Comparison of ENCODE assay signal across 12 cellular contexts in the genomic region with DNA sequence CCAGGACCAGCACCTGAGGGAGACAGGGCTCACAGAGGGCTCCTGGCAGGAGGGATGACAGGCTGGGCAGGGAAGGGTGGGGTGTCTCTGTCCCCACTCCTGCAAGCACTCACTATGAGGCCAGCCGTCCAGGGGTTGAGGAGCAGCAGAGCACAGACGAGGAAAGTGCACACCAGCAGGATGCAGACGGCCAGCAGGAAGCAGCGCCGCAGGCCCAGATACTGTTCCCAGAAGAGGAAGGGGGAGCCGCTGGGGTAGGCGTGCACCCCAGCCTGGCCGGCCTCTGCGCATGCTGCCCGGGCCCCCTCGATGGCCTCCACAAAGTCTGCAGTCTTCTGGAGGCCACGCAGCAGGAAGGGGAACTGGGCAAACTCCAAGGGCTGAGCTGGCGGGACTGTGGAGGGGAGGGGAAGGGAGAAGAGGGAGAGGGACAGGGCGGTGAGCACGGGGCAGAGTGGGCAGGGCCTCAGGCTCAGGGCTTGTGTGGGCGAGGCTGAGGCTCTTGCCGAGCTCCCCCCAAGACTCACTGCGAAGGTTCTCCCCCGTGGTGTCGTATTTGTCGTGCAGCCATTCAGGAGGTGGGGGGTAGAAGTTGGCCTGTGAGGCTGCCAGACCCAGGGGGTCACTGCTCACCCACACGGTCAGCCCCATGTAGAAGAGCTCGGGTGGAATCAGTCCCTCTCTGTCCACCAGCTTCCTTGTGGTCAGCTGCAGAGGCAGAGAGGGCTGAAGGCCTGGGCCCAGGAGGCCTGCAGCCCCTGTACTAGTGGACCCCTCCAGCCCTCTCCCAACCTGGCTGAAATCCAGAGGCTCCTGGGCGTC. TPM values are rescaled to one million over a fixed set of nuclear protein-coding genes. Genes with fewer than 3 reads are reported as not detected.
DNase-seq lines count a peak whose midpoint lies in the region; ATAC-seq and TF ChIP-seq lines count a peak whose summit lies in the region.
"Had no signal": no experiment of that assay in that cellular context is flagged by ENCODE, and none has a peak within 500 bp of the region (broad histone marks: within the 10 kb centered on the region; RNA-seq: fewer than 3 reads in every experiment).

No MANE protein-coding gene starts in this region.

- no peak overlapping the region for H3K4me3 Mint-ChIP-seq in Calu3 (ENCODE audit: low read depth, unreplicated experiment)
- H3K4me3 Mint-ChIP-seq in neural progenitor cell = no peak overlapping the region
- H3K4me3 Mint-ChIP-seq: naive thymus-derived CD8-positive, alpha-beta T cell had no signal

- TF ChIP-seq CTCF in HCT116 (IDR thresholded peaks at IDR 0.05 in 2 of 3, conservative IDR thresholded peaks at IDR 0.05 in 1 of 3; ENCODE audit: borderline replicate concordance in 1 of 3, insufficient read depth in 1 of 3, low read depth in 2 of 3, low read length in 2 of 3) = no peak
- no peak for TF ChIP-seq CTCF in gastrocnemius medialis (IDR thresholded peaks at IDR 0.05 in 4 of 5, conservative IDR thresholded peaks at IDR 0.05 in 1 of 5)
- no peak for TF ChIP-seq CTCF in Calu3 (IDR thresholded peaks at IDR 0.05; ENCODE audit: unreplicated experiment)
- no peak for TF ChIP-seq CTCF in neural progenitor cell (IDR thresholded peaks at IDR 0.05)

- in situ Hi-C loops in gastrocnemius medialis (cut with MboI; ENCODE audit: low sequenced_read_pairs in 4 of 4) = no loop called here

- CTCF ChIA-PET in HCT116 (lab: Charles Lee) = no interaction called here
- CTCF ChIA-PET in Calu3 (lab: Charles Lee) = interaction anchor here (0.7 kb wide), 1 partner anchor 22 kb away, joined by 4 read pairs; no protein-coding TSS in a partner anchor

- H3K9me3 Mint-ChIP-seq in Calu3 (ENCODE audit: low read depth, unreplicated experiment) = no peaks in the 10 kb centered on the region
- H3K9me3 Mint-ChIP-seq in neural progenitor cell = no peaks in the 10 kb centered on the region
- H3K9me3 Mint-ChIP-seq: naive thymus-derived CD8-positive, alpha-beta T cell had no signal

- no peak overlapping the region for H3K4me3 ChIP-seq in HCT116 (replicated peaks in 1 of 2; ENCODE audit: low read depth in 1 of 2, low read length in 2 of 2)
- no peak overlapping the region for H3K4me3 ChIP-seq in adipocyte (ENCODE audit: low read length)
- H3K4me3 ChIP-seq in gastrocnemius medialis = no peak overlapping the region
- no peak overlapping the region for H3K4me3 ChIP-seq in neural progenitor cell

- H3K9me3 ChIP-seq in HCT116 (ENCODE audit: control insufficient read depth in 1 of 2, insufficient read depth in 1 of 2, low read depth in 1 of 2, low read length in 2 of 2) = no peaks in the 10 kb centered on the region
- no peaks in the 10 kb centered on the region for H3K9me3 ChIP-seq in adipocyte (ENCODE audit: control insufficient read depth, low read length)
- no peaks in the 10 kb centered on the region for H3K9me3 ChIP-seq in gastrocnemius medialis
- no peaks in the 10 kb centered on the region for H3K9me3 ChIP-seq in neural progenitor cell (ENCODE audit: low read depth)

- POLR2A ChIA-PET in HCT116 (lab: Charles Lee) = interaction anchor here (0.7 kb wide), 1 partner anchor 22 kb away, joined by 5 read pairs; no protein-coding TSS in a partner anchor

- TF ChIP-seq RAD21 in HCT116 (IDR thresholded peaks at IDR 0.05; ENCODE audit: low read depth) = no peak

- intact Hi-C loops in HCT116 (cut with micrococcal nuclease) = no loop called here
- intact Hi-C loops in left ventricle myocardium superior (cut with micrococcal nuclease) = no loop called here
- intact Hi-C loops in gastrocnemius medialis (cut with DNase I; ENCODE audit: low total_unique reads) = no loop called here
- intact Hi-C loops in Calu3 (cut with micrococcal nuclease; ENCODE audit: unreplicated experiment) = no loop called here

- DNase-seq in HCT116 (ENCODE audit: low read depth, low spot score) (no peak), adipocyte (ENCODE audit: low read depth) (no peak), left ventricle myocardium superior (peak; percentile 80), gastrocnemius medialis (no peak), Calu3 (no peak), neural progenitor cell (ENCODE audit: low spot score) (no peak), NCI-H2107 treated with DMSO at 0.1 percent for 48 hours (lab: John Stamatoyannopoulos, UW; ENCODE audit: unreplicated experiment) (no peak)
- DNase-seq: NCI-H187; stimulated activated CD4-positive, alpha-beta T cell treated with anti-CD3 and anti-CD28 coated beads, Interleukin-4, amount 100 ng/mL, for 24 hours had no signal

- no peaks in the 10 kb centered on the region for H3K36me3 ChIP-seq in HCT116 (ENCODE audit: control insufficient read depth in 1 of 2, insufficient read depth in 2 of 2, low read length in 2 of 2)
- H3K36me3 ChIP-seq in adipocyte (ENCODE audit: control insufficient read depth, insufficient read depth, low read length, severe bottlenecking) = no peaks in the 10 kb centered on the region
- H3K36me3 ChIP-seq in gastrocnemius medialis = no peaks in the 10 kb centered on the region
- H3K36me3 ChIP-seq in neural progenitor cell = no peaks in the 10 kb centered on the region

- RAD21 ChIA-PET in HCT116 (lab: Charles Lee; ENCODE audit: low non-redundant PET in 1 of 2, low total read pairs in 2 of 2, uncharacterized antibody in 2 of 2, unreplicated experiment in 2 of 2) = no interaction called here

- H3K36me3 Mint-ChIP-seq in Calu3 (ENCODE audit: insufficient read depth, unreplicated experiment) = no peaks in the 10 kb centered on the region
- H3K36me3 Mint-ChIP-seq in neural progenitor cell = no peaks in the 10 kb centered on the region
- H3K36me3 Mint-ChIP-seq: naive thymus-derived CD8-positive, alpha-beta T cell had no signal

- H3K79me2 ChIP-seq in HCT116 (ENCODE audit: insufficient read depth, low read length) = no peaks in the 10 kb centered on the region
- H3K79me2 ChIP-seq in neural progenitor cell (ENCODE audit: low read depth) = no peaks in the 10 kb centered on the region

- BruUV-seq in HCT116 (replicated peaks; lab: Mats Ljungman, UMichigan) (no TSS peak), Calu3 (replicated peaks; lab: Mats Ljungman, UMichigan) (no TSS peak)

- no peak overlapping the region for H3K27ac Mint-ChIP-seq in Calu3 (ENCODE audit: unreplicated experiment)
- no peak overlapping the region for H3K27ac Mint-ChIP-seq in neural progenitor cell
- H3K27ac Mint-ChIP-seq: naive thymus-derived CD8-positive, alpha-beta T cell had no signal

- H3K27ac ChIP-seq in HCT116 (ENCODE audit: low read depth, low read length) = no peak overlapping the region
- H3K27ac ChIP-seq in gastrocnemius medialis = no peak overlapping the region
- H3K27ac ChIP-seq in neural progenitor cell = no peak overlapping the region

- H3K9ac ChIP-seq in HCT116 (ENCODE audit: low read length) (no peak overlapping the region), adipocyte (ENCODE audit: low read length) (peak overlapping the region; percentile 39), neural progenitor cell (no peak overlapping the region)

- no peak overlapping the region for H2AFZ ChIP-seq in HCT116 (ENCODE audit: low read depth, low read length, poor library complexity, severe bottlenecking)
- H2AFZ ChIP-seq in neural progenitor cell (replicated peaks) = no peak overlapping the region

- 0 out of 2 replicates have a peak, but pooled peaks have one; percentile 23 for ATAC-seq in HCT116
- ATAC-seq in left ventricle myocardium superior = peak; percentile 86
- peak; percentile 31 to 32 for ATAC-seq in gastrocnemius medialis
- ATAC-seq in HG02973 (IDR thresholded peaks at IDR 0.05; ENCODE audit: unreplicated experiment) = no peak
- ATAC-seq: naive thymus-derived CD8-positive, alpha-beta T cell had no signal

- H3K4me2 ChIP-seq in HCT116 (ENCODE audit: low read length) (no peak overlapping the region), neural progenitor cell (no peak overlapping the region)

- H4K20me1 ChIP-seq in HCT116 (ENCODE audit: insufficient read depth) = no peaks in the 10 kb centered on the region
- no peaks in the 10 kb centered on the region for H4K20me1 ChIP-seq in neural progenitor cell (ENCODE audit: low read depth)

- H3K4me1 Mint-ChIP-seq in Calu3 (ENCODE audit: low read depth, unreplicated experiment) (no peaks in the 10 kb centered on the region), neural progenitor cell (peaks cover 3% of the 10 kb centered on the region)

- H3K27me3 ChIP-seq in HCT116 (ENCODE audit: insufficient read depth, low read length) = no peaks in the 10 kb centered on the region
- H3K27me3 ChIP-seq in adipocyte (replicated peaks; ENCODE audit: control insufficient read depth, insufficient read depth, low read length) = no peaks in the 10 kb centered on the region
- no peaks in the 10 kb centered on the region for H3K27me3 ChIP-seq in gastrocnemius medialis
- no peaks in the 10 kb centered on the region for H3K27me3 ChIP-seq in neural progenitor cell

- no peak for TF ChIP-seq POLR2A in HCT116 (IDR thresholded peaks at IDR 0.05; ENCODE audit: borderline replicate concordance, extremely low read depth, insufficient read depth, insufficient read length)
- TF ChIP-seq POLR2A in gastrocnemius medialis (IDR thresholded peaks at IDR 0.05) = no peak

- no peaks in the 10 kb centered on the region for H3F3A ChIP-seq in neural progenitor cell (ENCODE audit: low read depth)

- no peaks in the 10 kb centered on the region for H3K9me2 ChIP-seq in HCT116 (ENCODE audit: insufficient read depth)

- H3K27me3 Mint-ChIP-seq in Calu3 (ENCODE audit: unreplicated experiment) (no peaks in the 10 kb centered on the region), neural progenitor cell (ENCODE audit: insufficient read depth, low read depth) (peaks cover 7% of the 10 kb centered on the region)
- H3K27me3 Mint-ChIP-seq: naive thymus-derived CD8-positive, alpha-beta T cell had no signal

- H3K4me1 ChIP-seq in HCT116 (ENCODE audit: control insufficient read depth in 1 of 2, insufficient read depth in 2 of 2, low read length in 2 of 2) (no peaks in the 10 kb centered on the region), adipocyte (ENCODE audit: control insufficient read depth, insufficient read depth, low read length) (peaks cover 5% of the 10 kb centered on the region), gastrocnemius medialis (no peaks in the 10 kb centered on the region), neural progenitor cell (peaks cover 8% of the 10 kb centered on the region)

RNA-seq across cellular contexts. Expression of a gene that starts 16.5 kb away (rescaled TPM):
- total RNA-seq in HCT116 (2021; ENCODE audit: unreplicated experiment) (1.3 TPM), left ventricle myocardium superior (0.40 TPM), gastrocnemius medialis (under 1 TPM; 0.10 to 0.56 (median 0.20) TPM), Calu3 (2022) (0.76 and 0.78 TPM in 2 replicates), neural progenitor cell (ENCODE audit: low replicate concordance) (0.09 TPM in 1 of 2 replicates, not detected in the other)
- polyA plus RNA-seq in HCT116 (2012) = 0.69 and 0.80 TPM in 2 replicates
- polyA plus RNA-seq: naive thymus-derived CD8-positive, alpha-beta T cell had no signal

RNA-seq across cellular contexts. Expression of a gene that starts 18.3 kb away (rescaled TPM):
- total RNA-seq in HCT116 (2021; ENCODE audit: unreplicated experiment) = 11.6 TPM
- polyA plus RNA-seq in HCT116 (2012) = 5.2 and 6.1 TPM in 2 replicates
- total RNA-seq in left ventricle myocardium superior = 2.5 TPM
- total RNA-seq in gastrocnemius medialis = 1 to 10 TPM in 1 of 4 donors, under 1 TPM in 2, not detected in 1; 0.71 to 1.4 (median 0.91) TPM
- total RNA-seq in Calu3 (2022) = 5.2 and 5.9 TPM in 2 replicates
- total RNA-seq in neural progenitor cell (ENCODE audit: low replicate concordance) = 1.4 and 1.7 TPM in 2 replicates

RNA-seq across cellular contexts. Expression of a gene that starts 19.4 kb away (rescaled TPM):
- 0.96 TPM for total RNA-seq in HCT116 (2021; ENCODE audit: unreplicated experiment)
- polyA plus RNA-seq in HCT116 (2012) = 2.4 and 3.1 TPM in 2 replicates
- 0.35 TPM for total RNA-seq in left ventricle myocardium superior
- not detected for total RNA-seq in gastrocnemius medialis
- 0.66 and 0.69 TPM in 2 replicates for total RNA-seq in Calu3 (2022)
- not detected in 2 replicates for total RNA-seq in neural progenitor cell (ENCODE audit: low replicate concordance)
- total RNA-seq: urinary bladder had no signal

RNA-seq across cellular contexts. Expression of a gene that starts 26.4 kb away (rescaled TPM):
- total RNA-seq in HCT116 (2021; ENCODE audit: unreplicated experiment) (56.1 TPM), left ventricle myocardium superior (7.5 TPM), gastrocnemius medialis (1 to 10 TPM; 1.6 to 4.3 (median 3.6) TPM), Calu3 (2022) (15.6 and 17.8 TPM in 2 replicates), neural progenitor cell (ENCODE audit: low replicate concordance) (2.2 and 6.6 TPM in 2 replicates)
- 67.3 and 78.0 TPM in 2 replicates for polyA plus RNA-seq in HCT116 (2012)

RNA-seq across cellular contexts. Expression of a gene that starts 38.6 kb away (rescaled TPM):
- 0.52 TPM for total RNA-seq in HCT116 (2021; ENCODE audit: unreplicated experiment)
- 0.26 and 0.35 TPM in 2 replicates for polyA plus RNA-seq in HCT116 (2012)
- 0.12 TPM for total RNA-seq in left ventricle myocardium superior
- total RNA-seq in gastrocnemius medialis = under 1 TPM in 1 of 4 donors, not detected in 3; 0.32 TPM
- total RNA-seq in Calu3 (2022) = 0.40 TPM in 1 of 2 replicates, not detected in the other
- total RNA-seq in neural progenitor cell (ENCODE audit: low replicate concordance) = 0.65 and 0.84 TPM in 2 replicates
- total RNA-seq: urinary bladder had no signal
